14 cellular contexts compared by ENCODE assay signal in the genomic region with DNA sequence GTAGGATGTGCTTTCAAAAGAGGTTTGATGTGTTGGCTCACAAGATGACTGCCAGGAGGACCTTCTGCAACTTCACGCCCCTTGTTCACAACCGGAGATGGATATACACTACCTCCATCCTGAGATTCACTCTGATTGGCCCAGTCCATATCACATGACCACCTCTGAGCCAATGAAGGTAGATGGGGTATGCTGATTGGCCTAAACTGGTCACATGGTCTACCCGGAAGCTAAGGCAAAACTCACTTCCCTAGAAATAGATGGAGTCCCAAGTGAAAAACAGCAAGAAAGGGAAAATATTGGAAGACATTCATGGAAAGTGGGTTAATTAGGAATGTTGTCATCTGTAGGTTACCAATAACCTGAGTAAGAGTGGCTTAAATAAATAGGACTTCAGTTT.
DNase-seq lines count a peak whose midpoint lies in the region; ATAC-seq and TF ChIP-seq lines count a peak whose summit lies in the region.
"Had no signal": no experiment of that assay in that cellular context is flagged by ENCODE, and none has a peak within 500 bp of the region (broad histone marks: within the 10 kb centered on the region; RNA-seq: fewer than 3 reads in every experiment).

No MANE protein-coding gene starts in this region.

- CTCF ChIA-PET in activated CD8-positive, alpha-beta T cell treated with anti-CD3 and anti-CD28 coated beads for 36 hours (lab: Charles Lee): no interaction called here
- CTCF ChIA-PET in activated CD8-positive, alpha-beta T cell treated with anti-CD3 and anti-CD28 coated beads, Interleukin-2, amount 10 ng/mL, durations not matched to agents 7 days and 5 days (lab: Charles Lee): no interaction called here

- no peak overlapping the region for H3K27ac Mint-ChIP-seq in activated CD8-positive, alpha-beta T cell treated with anti-CD3 and anti-CD28 coated beads for 36 hours
- H3K27ac Mint-ChIP-seq in activated CD8-positive, alpha-beta T cell treated with anti-CD3 and anti-CD28 coated beads, Interleukin-2, amount 10 ng/mL, durations not matched to agents 7 days and 5 days: no peak overlapping the region
- H3K27ac Mint-ChIP-seq: IgD-negative memory B cell had no signal

- no peak for TF ChIP-seq CTCF in activated CD8-positive, alpha-beta T cell treated with anti-CD3 and anti-CD28 coated beads for 36 hours (IDR thresholded peaks at IDR 0.05)

- POLR2A ChIA-PET in activated CD8-positive, alpha-beta T cell treated with anti-CD3 and anti-CD28 coated beads for 36 hours (lab: Charles Lee): no interaction called here
- POLR2A ChIA-PET in activated CD8-positive, alpha-beta T cell treated with anti-CD3 and anti-CD28 coated beads, Interleukin-2, amount 10 ng/mL, durations not matched to agents 7 days and 5 days (lab: Charles Lee): no interaction called here

- no peaks in the 10 kb centered on the region for H3K9me3 Mint-ChIP-seq in activated CD8-positive, alpha-beta T cell treated with anti-CD3 and anti-CD28 coated beads for 36 hours
- no peaks in the 10 kb centered on the region for H3K9me3 Mint-ChIP-seq in activated CD8-positive, alpha-beta T cell treated with anti-CD3 and anti-CD28 coated beads, Interleukin-2, amount 10 ng/mL, durations not matched to agents 7 days and 5 days (ENCODE audit: insufficient read depth)

- no peak for ATAC-seq in activated CD8-positive, alpha-beta T cell treated with anti-CD3 and anti-CD28 coated beads for 36 hours
- no peak for ATAC-seq in activated CD8-positive, alpha-beta T cell treated with anti-CD3 and anti-CD28 coated beads, Interleukin-2, amount 10 ng/mL, durations not matched to agents 7 days and 5 days
- ATAC-seq: PC-3 had no signal

- H3K4me3 Mint-ChIP-seq in activated CD8-positive, alpha-beta T cell treated with anti-CD3 and anti-CD28 coated beads for 36 hours: no peak overlapping the region
- no peak overlapping the region for H3K4me3 Mint-ChIP-seq in activated CD8-positive, alpha-beta T cell treated with anti-CD3 and anti-CD28 coated beads, Interleukin-2, amount 10 ng/mL, durations not matched to agents 7 days and 5 days
- H3K4me3 Mint-ChIP-seq: IgD-negative memory B cell had no signal

- intact Hi-C loops in activated CD8-positive, alpha-beta T cell treated with anti-CD3 and anti-CD28 coated beads for 36 hours (cut with micrococcal nuclease): no loop called here

- H3K27me3 Mint-ChIP-seq in activated CD8-positive, alpha-beta T cell treated with anti-CD3 and anti-CD28 coated beads for 36 hours: peaks cover 11% of the 10 kb centered on the region
- H3K27me3 Mint-ChIP-seq in activated CD8-positive, alpha-beta T cell treated with anti-CD3 and anti-CD28 coated beads, Interleukin-2, amount 10 ng/mL, durations not matched to agents 7 days and 5 days (ENCODE audit: low read depth): peaks cover 4% of the 10 kb centered on the region

- no peaks in the 10 kb centered on the region for H3K4me1 Mint-ChIP-seq in activated CD8-positive, alpha-beta T cell treated with anti-CD3 and anti-CD28 coated beads for 36 hours (ENCODE audit: low read depth)
- no peaks in the 10 kb centered on the region for H3K4me1 Mint-ChIP-seq in activated CD8-positive, alpha-beta T cell treated with anti-CD3 and anti-CD28 coated beads, Interleukin-2, amount 10 ng/mL, durations not matched to agents 7 days and 5 days (ENCODE audit: low read depth)
- H3K4me1 Mint-ChIP-seq: IgD-negative memory B cell had no signal

- H3K36me3 Mint-ChIP-seq in activated CD8-positive, alpha-beta T cell treated with anti-CD3 and anti-CD28 coated beads for 36 hours (ENCODE audit: low read depth): no peaks in the 10 kb centered on the region
- H3K36me3 Mint-ChIP-seq in activated CD8-positive, alpha-beta T cell treated with anti-CD3 and anti-CD28 coated beads, Interleukin-2, amount 10 ng/mL, durations not matched to agents 7 days and 5 days (ENCODE audit: low read depth): no peaks in the 10 kb centered on the region
- H3K36me3 Mint-ChIP-seq: IgD-negative memory B cell had no signal

- peak; percentile 6 for DNase-seq in activated CD8-positive, alpha-beta T cell treated with anti-CD3 and anti-CD28 coated beads for 36 hours
- no peak for DNase-seq in activated CD8-positive, alpha-beta T cell treated with anti-CD3 and anti-CD28 coated beads, Interleukin-2, amount 10 ng/mL, durations not matched to agents 7 days and 5 days
- peak; percentile 93 for DNase-seq in NAMALWA (ENCODE audit: low spot score)
- peak; percentile 18 for DNase-seq in SK-N-DZ (ENCODE audit: low spot score)
- DNase-seq in activated CD8-positive, alpha-beta memory T cell treated with anti-CD3 and anti-CD28 coated beads, Interleukin-2, amount 50 U/mL, for 48 hours: no peak
- DNase-seq in mucosa of gallbladder (ENCODE audit: low spot score): no peak
- DNase-seq in D341Med (ENCODE audit: low spot score): no peak
- DNase-seq: H7, NCI-H1436, NCI-H2029 treated with DMSO at 0.1 percent for 48 hours, NCI-H2171 treated with DMSO at 0.1 percent for 48 hours, NCI-H446 treated with DMSO at 0.1 percent for 48 hours, PC-3 had no signal

Comparison
In these comparisons a context has a peak if more than half of its experiments do, and no peak if none do; other contexts are left out.
1. DNase-seq: peak in activated CD8-positive, alpha-beta T cell treated with anti-CD3 and anti-CD28 coated beads for 36 hours (single experiment), NAMALWA (single experiment) and SK-N-DZ (single experiment); none in activated CD8-positive, alpha-beta T cell treated with anti-CD3 and anti-CD28 coated beads, Interleukin-2, amount 10 ng/mL, durations not matched to agents 7 days and 5 days (single experiment), activated CD8-positive, alpha-beta memory T cell treated with anti-CD3 and anti-CD28 coated beads, Interleukin-2, amount 50 U/mL, for 48 hours (single experiment), mucosa of gallbladder (single experiment) and D341Med (single experiment).